Comparison of ENCODE assay signal across 29 cellular contexts in genomic region chr2:29349316-29350030, GRCh38.
"Had no signal": no experiment of that assay in that cellular context is flagged by ENCODE, and none has a peak within 500 bp of the region (broad histone marks: within the 10 kb centered on the region; RNA-seq: fewer than 3 reads in every experiment).

No MANE protein-coding gene starts in this region.

- H3K27ac ChIP-seq: ovary, parathyroid adenoma, psoas muscle, right lobe of liver, sigmoid colon, stomach, thoracic aorta, thyroid gland, tibial nerve, upper lobe of left lung, uterus had no signal

- DNase-seq: naive thymus-derived CD8-positive, alpha-beta T cell; nephron progenitor cell; occipital lobe; ovary; posterior cingulate gyrus; psoas muscle; right cardiac atrium; right lobe of liver; sigmoid colon; small intestine; stimulated activated CD4-positive, alpha-beta T cell treated with anti-CD3 and anti-CD28 coated beads, Interleukin-15, amount 100 ng/mL, for 24 hours; stimulated activated CD4-positive, alpha-beta T cell treated with anti-CD3 and anti-CD28 coated beads, Interleukin-2, amount 100 ng/mL, for 24 hours; stimulated activated CD4-positive, alpha-beta T cell treated with anti-CD3 and anti-CD28 coated beads, Interleukin-2, amount 100 ng/mL, for 48 hours; stimulated activated CD4-positive, alpha-beta T cell treated with anti-CD3 and anti-CD28 coated beads, Interleukin-4, amount 100 ng/mL, for 24 hours; stimulated activated naive B cell treated with anti-CD40 and anti-IgM and Interleukin-4, amounts not matched to agents 10 μg/mL and 1 μg/mL and 100 μg/mL, for 72 hours; stimulated activated naive CD4-positive, alpha-beta T cell treated with Interleukin-2 at 50 U/mL for 16 hours; stomach; thyroid gland; trophoblast cell; upper lobe of left lung; uterus had no signal

- H2AFZ ChIP-seq: parathyroid adenoma had no signal

- H3K4me1 ChIP-seq: parathyroid adenoma, psoas muscle, right lobe of liver, sigmoid colon, stomach, thyroid gland, tibial nerve, upper lobe of left lung, uterus had no signal

- H3K4me1 Mint-ChIP-seq: naive thymus-derived CD8-positive, alpha-beta T cell; stimulated activated effector memory CD8-positive, alpha-beta T cell treated with anti-CD3 and anti-CD28 coated beads, Interleukin-12 subunit alpha, Interleukin-12 subunit beta, amount 100 ng/mL, for 72 hours; stimulated activated naive B cell treated with anti-CD40 and anti-IgM and Interleukin-4, amounts not matched to agents 10 μg/mL and 1 μg/mL and 100 μg/mL, for 72 hours had no signal

- H3K4me3 ChIP-seq: ovary, psoas muscle, right lobe of liver, sigmoid colon, stomach, thoracic aorta, thyroid gland, tibial nerve, upper lobe of left lung, uterus had no signal

- H3K9me3 ChIP-seq: ovary, psoas muscle, right lobe of liver, sigmoid colon, stomach, thoracic aorta, thyroid gland, tibial nerve, upper lobe of left lung, uterus had no signal

- ATAC-seq: naive thymus-derived CD8-positive, alpha-beta T cell; natural killer cell treated with Interleukin-12 subunit alpha and Interleukin-12 subunit beta and Interleukin-15 and Interleukin-18, amount 100 ng/mL, for 72 hours; psoas muscle; right cardiac atrium; right lobe of liver; stimulated activated effector memory CD8-positive, alpha-beta T cell treated with anti-CD3 and anti-CD28 coated beads, Interleukin-12 subunit alpha, Interleukin-12 subunit beta, amount 100 ng/mL, for 72 hours; stimulated activated naive B cell treated with anti-CD40 and anti-IgM and Interleukin-4, amounts not matched to agents 10 μg/mL and 1 μg/mL and 100 μg/mL, for 72 hours had no signal

- H3K9ac ChIP-seq: parathyroid adenoma had no signal

- H3K36me3 ChIP-seq: ovary, right lobe of liver, sigmoid colon, stomach, thoracic aorta, thyroid gland, tibial nerve, upper lobe of left lung, uterus had no signal

- H3K79me2 ChIP-seq: parathyroid adenoma had no signal

- H3K4me3 Mint-ChIP-seq: naive thymus-derived CD8-positive, alpha-beta T cell; natural killer cell treated with Interleukin-12 subunit alpha and Interleukin-12 subunit beta and Interleukin-15 and Interleukin-18, amount 100 ng/mL, for 72 hours; nephron progenitor cell; neural crest cell; stimulated activated effector memory CD8-positive, alpha-beta T cell treated with anti-CD3 and anti-CD28 coated beads, Interleukin-12 subunit alpha, Interleukin-12 subunit beta, amount 100 ng/mL, for 72 hours; stimulated activated naive B cell treated with anti-CD40 and anti-IgM and Interleukin-4, amounts not matched to agents 10 μg/mL and 1 μg/mL and 100 μg/mL, for 72 hours; stimulated activated naive CD8-positive, alpha-beta T cell treated with anti-CD3 and anti-CD28 coated beads, Interleukin-15, Interleukin-2, amounts not matched to agents 100 ng/mL and 50 ng/mL, for 24 hours had no signal

- H3K27me3 ChIP-seq: ovary, right lobe of liver, sigmoid colon, thyroid gland, tibial nerve, upper lobe of left lung, uterus had no signal

- H3K36me3 Mint-ChIP-seq: naive thymus-derived CD8-positive, alpha-beta T cell; natural killer cell treated with Interleukin-12 subunit alpha and Interleukin-12 subunit beta and Interleukin-15 and Interleukin-18, amount 100 ng/mL, for 72 hours; stimulated activated effector memory CD8-positive, alpha-beta T cell treated with anti-CD3 and anti-CD28 coated beads, Interleukin-12 subunit alpha, Interleukin-12 subunit beta, amount 100 ng/mL, for 72 hours; stimulated activated naive B cell treated with anti-CD40 and anti-IgM and Interleukin-4, amounts not matched to agents 10 μg/mL and 1 μg/mL and 100 μg/mL, for 72 hours had no signal

- H3K9me3 Mint-ChIP-seq: naive thymus-derived CD8-positive, alpha-beta T cell; natural killer cell treated with Interleukin-12 subunit alpha and Interleukin-12 subunit beta and Interleukin-15 and Interleukin-18, amount 100 ng/mL, for 72 hours; nephron progenitor cell; neural crest cell; stimulated activated effector memory CD8-positive, alpha-beta T cell treated with anti-CD3 and anti-CD28 coated beads, Interleukin-12 subunit alpha, Interleukin-12 subunit beta, amount 100 ng/mL, for 72 hours; stimulated activated naive B cell treated with anti-CD40 and anti-IgM and Interleukin-4, amounts not matched to agents 10 μg/mL and 1 μg/mL and 100 μg/mL, for 72 hours; stimulated activated naive CD8-positive, alpha-beta T cell treated with anti-CD3 and anti-CD28 coated beads, Interleukin-15, Interleukin-2, amounts not matched to agents 100 ng/mL and 50 ng/mL, for 24 hours had no signal

- H3K27ac Mint-ChIP-seq: naive thymus-derived CD8-positive, alpha-beta T cell; natural killer cell treated with Interleukin-12 subunit alpha and Interleukin-12 subunit beta and Interleukin-15 and Interleukin-18, amount 100 ng/mL, for 72 hours; nephron progenitor cell; progenitor cell of endocrine pancreas; stimulated activated effector memory CD8-positive, alpha-beta T cell treated with anti-CD3 and anti-CD28 coated beads, Interleukin-12 subunit alpha, Interleukin-12 subunit beta, amount 100 ng/mL, for 72 hours; stimulated activated naive B cell treated with anti-CD40 and anti-IgM and Interleukin-4, amounts not matched to agents 10 μg/mL and 1 μg/mL and 100 μg/mL, for 72 hours; stimulated activated naive CD8-positive, alpha-beta T cell treated with anti-CD3 and anti-CD28 coated beads, Interleukin-15, Interleukin-2, amounts not matched to agents 100 ng/mL and 50 ng/mL, for 24 hours had no signal
